ENCODE assay signal across 8 cellular contexts in genomic region chr15:34039506-34040123, GRCh38. TPM values are rescaled to one million over a fixed set of nuclear protein-coding genes. Genes with fewer than 3 reads are reported as not detected.
DNase-seq lines count a peak whose midpoint lies in the region; ATAC-seq, FAIRE-seq and TF ChIP-seq lines count a peak whose summit lies in the region.

No MANE protein-coding gene starts in this region.

- no peak overlapping the region for H2AK5ac ChIP-seq in neuronal stem cell (ENCODE audit: low read depth, low read length)

- TF ChIP-seq POLR2A in GM12891 (IDR thresholded peaks at IDR 0.05; ENCODE audit: low read depth, low read length): no peak

- peaks cover 14 to 17% of the 10 kb centered on the region in 2 donors for H3K4me1 ChIP-seq in duodenal mucosa (ENCODE audit: control insufficient read depth in 1 of 2, insufficient read depth in 2 of 2, low read length in 2 of 2)
- H3K4me1 ChIP-seq in neuronal stem cell (ENCODE audit: control insufficient read depth in 2 of 2, insufficient read depth in 1 of 2, low read depth in 1 of 2, low read length in 2 of 2): peaks cover 0 to 4% of the 10 kb centered on the region in 2 donors

- H3K9me3 ChIP-seq in duodenal mucosa (ENCODE audit: control insufficient read depth in 1 of 2, low read length in 2 of 2) (no peaks in the 10 kb centered on the region), neuronal stem cell (replicated peaks in 1 of 2; ENCODE audit: control insufficient read depth in 2 of 2, insufficient read depth in 1 of 2, low read depth in 1 of 2, low read length in 2 of 2) (no peaks in the 10 kb centered on the region)

- H2BK5ac ChIP-seq in neuronal stem cell (ENCODE audit: low read length): no peak overlapping the region

- DNase-seq in GM12891 (ENCODE audit: insufficient read length, low spot score) (no peak), T-cell (peak in 2 of 34 experiments; percentile 5 to 6), neuronal stem cell (ENCODE audit: low spot score) (no peak)

- H2BK12ac ChIP-seq in neuronal stem cell (ENCODE audit: low read length): no peak overlapping the region

- H2AFZ ChIP-seq in neuronal stem cell (ENCODE audit: low read length): peak overlapping the region; percentile 99

- H4K91ac ChIP-seq in neuronal stem cell (ENCODE audit: low read depth, low read length, poor library complexity): no peak overlapping the region

- H4K8ac ChIP-seq in neuronal stem cell (ENCODE audit: low read depth, low read length): no peak overlapping the region

- H3K4ac ChIP-seq in neuronal stem cell (ENCODE audit: low read length): no peak overlapping the region

- H3K9me3 Mint-ChIP-seq in T-cell: no peaks in the 10 kb centered on the region

- peak overlapping the region; percentile 57 for H3K4me2 ChIP-seq in neuronal stem cell (ENCODE audit: insufficient read depth, low read length, poor library complexity, severe bottlenecking)

- CTCF ChIA-PET in T-cell (lab: Charles Lee): interaction anchor here in 1 of 2 donors (1.1 kb wide), 1 partner anchor 170 kb away, joined by 6 read pairs; the partner anchor contains the start of gene KATNBL1

- H3K27me3 ChIP-seq in duodenal mucosa (ENCODE audit: control insufficient read depth in 1 of 2, insufficient read depth in 2 of 2, low read length in 2 of 2) (no peaks in the 10 kb centered on the region), neuronal stem cell (ENCODE audit: control insufficient read depth in 3 of 3, insufficient read depth in 3 of 3, low read depth in 1 of 3, low read length in 3 of 3) (no peaks in the 10 kb centered on the region)

- peaks cover 2% of the 10 kb centered on the region for H3K79me1 ChIP-seq in neuronal stem cell (ENCODE audit: low read depth, low read length)

- peak overlapping the region; percentile 87 to 90 (median 88) for H3K4me3 Mint-ChIP-seq in T-cell

- FAIRE-seq in GM12891 (lab: Jason Lieb, UNC): peak; percentile 97

- WGBS in neuronal stem cell (ENCODE audit: extremely low coverage in 2 of 2, insufficient read length in 2 of 2, insufficient replicate concordance in 1 of 2), 2 donors: no CpG with 5 or more reads among the region's 7 CpGs

- H3K36me3 ChIP-seq in duodenal mucosa (ENCODE audit: control insufficient read depth in 1 of 2, insufficient read depth in 2 of 2, low read length in 2 of 2): no peaks in the 10 kb centered on the region
- no peaks in the 10 kb centered on the region for H3K36me3 ChIP-seq in neuronal stem cell (replicated peaks in 1 of 2; ENCODE audit: control insufficient read depth in 2 of 2, insufficient read depth in 2 of 2, low read length in 2 of 2)

- H3K4me3 ChIP-seq in duodenal mucosa (ENCODE audit: low read depth in 1 of 2, low read length in 2 of 2) (peak overlapping the region; percentile 64 to 91), neuronal stem cell (ENCODE audit: low read length in 2 of 2) (peak overlapping the region in 1 of 2 donors; percentile 95)

- H3K36me3 Mint-ChIP-seq in T-cell: no peaks in the 10 kb centered on the region

- POLR2A ChIA-PET in T-cell (lab: Charles Lee): interaction anchor here in 1 of 2 donors (0.6 kb wide), 1 partner anchor 29 kb away, joined by 3 read pairs; no protein-coding TSS in a partner anchor

- no peaks in the 10 kb centered on the region for H3K27me3 Mint-ChIP-seq in T-cell

- no peak overlapping the region for H3K23ac ChIP-seq in neuronal stem cell (ENCODE audit: low read depth, low read length, poor library complexity)

- peak overlapping the region; percentile 54 to 55 for H3K9ac ChIP-seq in duodenal mucosa (ENCODE audit: low read depth in 1 of 2, low read length in 2 of 2)
- no peak overlapping the region for H3K9ac ChIP-seq in neuronal stem cell (ENCODE audit: low read depth, low read length, poor library complexity)

- H3K14ac ChIP-seq in neuronal stem cell (ENCODE audit: low read length): no peak overlapping the region

- no peak overlapping the region for H3K27ac ChIP-seq in duodenal mucosa (ENCODE audit: low read depth, low read length)
- H3K27ac ChIP-seq in neuronal stem cell (replicated peaks; ENCODE audit: low read length): no peak overlapping the region

- no peak overlapping the region for H3K18ac ChIP-seq in neuronal stem cell (ENCODE audit: low read length)

- H3K27ac Mint-ChIP-seq in T-cell: peak overlapping the region; percentile 88 to 96

- peak; percentile 28 for ATAC-seq in HG02870 (IDR thresholded peaks at IDR 0.05; ENCODE audit: unreplicated experiment)
- ATAC-seq in T-cell (replicated peaks in 1 of 4): peak in 1 of 4 experiments; percentile 15
- no peak for ATAC-seq in HG03460 (IDR thresholded peaks at IDR 0.05; ENCODE audit: unreplicated experiment)
- no peak for ATAC-seq in GM21367 (IDR thresholded peaks at IDR 0.05; ENCODE audit: unreplicated experiment)
- ATAC-seq in HG02588 (IDR thresholded peaks at IDR 0.05; ENCODE audit: unreplicated experiment): no peak

- no peak overlapping the region for H2BK15ac ChIP-seq in neuronal stem cell (ENCODE audit: low read length)

- H2BK120ac ChIP-seq in neuronal stem cell (ENCODE audit: low read depth, low read length): no peak overlapping the region

- peaks cover 18 to 20% (median 18%) of the 10 kb centered on the region in 3 donors for H3K4me1 Mint-ChIP-seq in T-cell

TF ChIP-seq in GM12891, 5 proteins besides CTCF, POLR2A, EP300 and RAD21:
- TF ChIP-seq SPI1 (IDR thresholded peaks at IDR 0.05; ENCODE audit: low read depth, low read length) (peak; percentile 70), PAX5 (IDR thresholded peaks at IDR 0.05; ENCODE audit: insufficient read depth, low read length, severe bottlenecking) (no peak), TAF1 (IDR thresholded peaks at IDR 0.05; ENCODE audit: low read depth, low read length) (peak; percentile 40; the same call in 1 of the 2 replicates), POU2F2 (IDR thresholded peaks at IDR 0.05; ENCODE audit: low read depth, low read length) (no peak), POLR2AphosphoS5 (IDR thresholded peaks at IDR 0.05; ENCODE audit: low read depth, low read length) (peak; percentile 45; the same call in 1 of the 2 replicates)

RNA-seq across cellular contexts. Expression of gene AVEN, which starts 0.6 kb away (rescaled TPM):
- 9.7 TPM for polyA plus RNA-seq in GM12891 (2012; ENCODE audit: low read depth, missing spikeins)
- 10 to 100 TPM in 1 of 5 donors, 1 to 10 TPM in 4; 7.9 to 10.0 (median 9.7) TPM for total RNA-seq in T-cell
- polyA plus RNA-seq in neuronal stem cell (2013, experiment 1 of 2): 7.1 TPM
- polyA plus RNA-seq in neuronal stem cell (2013, experiment 2 of 2): 6.9 TPM
